19 cellular contexts compared by ENCODE assay signal in the genomic region with DNA sequence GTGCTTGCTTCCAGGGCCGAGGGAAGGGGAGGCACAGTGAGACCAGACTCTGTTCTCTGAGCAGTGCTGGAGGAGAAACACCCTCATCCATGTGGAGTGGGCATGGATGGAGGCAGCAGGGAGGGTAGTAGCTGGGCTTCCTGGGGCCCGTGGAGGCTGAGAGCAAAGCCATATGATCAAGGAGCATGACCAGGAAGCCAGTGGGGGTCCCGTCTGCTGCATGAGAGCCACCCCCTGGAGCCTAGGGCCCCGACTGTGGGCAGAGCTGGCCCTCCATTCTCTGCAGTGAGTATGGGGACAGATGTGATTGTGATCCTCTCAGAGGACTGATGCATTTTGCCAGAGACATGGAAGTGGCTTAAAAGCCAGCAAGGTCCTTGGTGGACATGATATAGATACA.
A peak's percentile ranks its signal among the peaks of the same experiment; 100 is the strongest.
DNase-seq lines count a peak whose midpoint lies in the region; ATAC-seq, FAIRE-seq and TF ChIP-seq lines count a peak whose summit lies in the region.
"Had no signal": no experiment of that assay in that cellular context is flagged by ENCODE, and none has a peak within 500 bp of the region (broad histone marks: within the 10 kb centered on the region; RNA-seq: fewer than 3 reads in every experiment).

No MANE protein-coding gene starts in this region.

- no peak overlapping the region for H3K9ac ChIP-seq in HepG2 (ENCODE audit: insufficient read depth, low read depth, low read length)
- H3K9ac ChIP-seq in neuronal stem cell (ENCODE audit: low read depth, low read length, poor library complexity) = no peak overlapping the region

- H3K79me1 ChIP-seq in neuronal stem cell (ENCODE audit: low read depth, low read length) = peaks cover 9% of the 10 kb centered on the region

- no peak for TF ChIP-seq CTCF in HepG2 (CRISPR knock-in tag; IDR thresholded peaks at IDR 0.05)
- no peak for TF ChIP-seq CTCF in right lobe of liver (IDR thresholded peaks at IDR 0.05)
- TF ChIP-seq CTCF in chondrocyte (IDR thresholded peaks at IDR 0.05) = no peak
- TF ChIP-seq CTCF in ascending aorta (IDR thresholded peaks at IDR 0.05) = no peak

- no peak overlapping the region for H2BK5ac ChIP-seq in neuronal stem cell (ENCODE audit: low read length)

- H3K79me2 ChIP-seq in HepG2 (ENCODE audit: insufficient read depth, low read length) = peaks cover 96% of the 10 kb centered on the region

- WGBS in HepG2 (ENCODE audit: low lambda C conversion rate) = 88% methylated on average over 2 of the region's 4 CpGs
- no CpG with 5 or more reads among the region's 4 CpGs for WGBS in right lobe of liver (ENCODE audit: insufficient coverage, low coverage, low lambda C conversion rate, missing lambda C conversion rate)
- WGBS in neuronal stem cell (ENCODE audit: extremely low coverage in 2 of 2, insufficient read length in 2 of 2, insufficient replicate concordance in 1 of 2), 2 donors = no CpG with 5 or more reads among the region's 4 CpGs
- 82% methylated on average over 4 of the region's 4 CpGs for WGBS in aorta, 2 donors

- no peak for TF ChIP-seq RAD21 in HepG2 (CRISPR knock-in tag; IDR thresholded peaks at IDR 0.05)

- ATAC-seq in HepG2 (no peak), right lobe of liver (no peak), aorta (ENCODE audit: low FRiP score) (peak; percentile 46)

- no peak overlapping the region for H3K4me3 ChIP-seq in HepG2 (replicated peaks in 1 of 3; ENCODE audit: insufficient read depth in 1 of 3, low read depth in 2 of 3, low read length in 3 of 3)
- H3K4me3 ChIP-seq in right lobe of liver = no peak overlapping the region
- no peak overlapping the region for H3K4me3 ChIP-seq in neuronal stem cell (ENCODE audit: low read length in 2 of 2)
- H3K4me3 ChIP-seq in aorta (ENCODE audit: low read length in 2 of 2) = no peak overlapping the region
- no peak overlapping the region for H3K4me3 ChIP-seq in ascending aorta

- POLR2A ChIA-PET in HepG2 (lab: Yijun Ruan, JAX) = no interaction called here

- no peak overlapping the region for H3K27ac ChIP-seq in HepG2 (ENCODE audit: extremely low read length, insufficient read depth, low read length)
- H3K27ac ChIP-seq in right lobe of liver = no peak overlapping the region
- H3K27ac ChIP-seq in neuronal stem cell (replicated peaks; ENCODE audit: low read length) = no peak overlapping the region
- H3K27ac ChIP-seq in aorta (ENCODE audit: low read depth in 1 of 2, low read length in 2 of 2) = no peak overlapping the region
- H3K27ac ChIP-seq in ascending aorta = no peak overlapping the region
- H3K27ac ChIP-seq: HL-60 had no signal

- DNase-seq in HepG2 (ENCODE audit: low spot score) = no peak
- DNase-seq in right lobe of liver = no peak
- DNase-seq in chondrocyte (ENCODE audit: low spot score) = no peak
- no peak for DNase-seq in neuronal stem cell (ENCODE audit: low spot score)
- no peak for DNase-seq in aorta
- DNase-seq in NCI-H146 (lab: John Stamatoyannopoulos, UW) = no peak
- no peak for DNase-seq in GF-D8 (lab: John Stamatoyannopoulos, UW)
- DNase-seq in ascending aorta (ENCODE audit: low spot score in 2 of 2) = no peak
- DNase-seq: COR-L47, H7, KBM-7, MV-4-11, NCI-H1436, NCI-H2029 treated with DMSO at 0.1 percent for 48 hours, NCI-H774, RPMI8226 had no signal

- H3K27me3 ChIP-seq in HepG2 (ENCODE audit: control insufficient read depth in 1 of 2, insufficient read depth in 2 of 2, low read length in 2 of 2) (no peaks in the 10 kb centered on the region), right lobe of liver (no peaks in the 10 kb centered on the region), neuronal stem cell (ENCODE audit: control insufficient read depth in 3 of 3, insufficient read depth in 3 of 3, low read depth in 1 of 3, low read length in 3 of 3) (no peaks in the 10 kb centered on the region), aorta (ENCODE audit: control insufficient read depth in 1 of 2, insufficient read depth in 2 of 2, low read length in 1 of 2) (no peaks in the 10 kb centered on the region), ascending aorta (no peaks in the 10 kb centered on the region)

- no peaks in the 10 kb centered on the region for H3K9me3 Mint-ChIP-seq in chondrocyte (ENCODE audit: low read depth)

- H3K4me3 Mint-ChIP-seq in chondrocyte (ENCODE audit: unreplicated experiment) = no peak overlapping the region
- H3K4me3 Mint-ChIP-seq: CD14-positive monocyte had no signal

- no peak overlapping the region for H2BK15ac ChIP-seq in neuronal stem cell (ENCODE audit: low read length)

- H3K18ac ChIP-seq in neuronal stem cell (ENCODE audit: low read length) = peak overlapping the region; percentile 81

- no peaks in the 10 kb centered on the region for H3K27me3 Mint-ChIP-seq in chondrocyte (ENCODE audit: low read depth)

- in situ Hi-C loops in HepG2 (cut with HindIII; ENCODE audit: extremely low pct_ligation_motif_present, low pct_unique_long_range_greater_than_20kb) = no loop called here

- no peak overlapping the region for H2BK120ac ChIP-seq in neuronal stem cell (ENCODE audit: low read depth, low read length)

- no peak overlapping the region for H2AFZ ChIP-seq in HepG2 (ENCODE audit: low read length)
- H2AFZ ChIP-seq in neuronal stem cell (ENCODE audit: low read length) = no peak overlapping the region

- H3K4me1 ChIP-seq in HepG2 (ENCODE audit: insufficient read depth, low read length) (peaks cover 71% of the 10 kb centered on the region), right lobe of liver (peaks cover 0 to 33% (median 10%) of the 10 kb centered on the region in 4 donors), neuronal stem cell (ENCODE audit: control insufficient read depth in 2 of 2, insufficient read depth in 1 of 2, low read depth in 1 of 2, low read length in 2 of 2) (peaks cover 13 to 28% of the 10 kb centered on the region in 2 donors), aorta (ENCODE audit: control insufficient read depth in 1 of 2, insufficient read depth in 2 of 2, low read length in 2 of 2) (no peaks in the 10 kb centered on the region), ascending aorta (peaks cover 0 to 26% of the 10 kb centered on the region in 2 donors)

- peak overlapping the region; percentile 64 for H2AK5ac ChIP-seq in neuronal stem cell (ENCODE audit: low read depth, low read length)

- H3K4ac ChIP-seq in neuronal stem cell (ENCODE audit: low read length) = no peak overlapping the region

- peaks cover 42% of the 10 kb centered on the region for H3K4me1 Mint-ChIP-seq in chondrocyte (ENCODE audit: low read depth)

- no peak for TF ChIP-seq POLR2A in HepG2 (IDR thresholded peaks at IDR 0.05; ENCODE audit: insufficient read depth in 1 of 2, low read depth in 2 of 2, low read length in 2 of 2)
- no peak for TF ChIP-seq POLR2A in right lobe of liver (IDR thresholded peaks at IDR 0.05)

- H4K8ac ChIP-seq in neuronal stem cell (ENCODE audit: low read depth, low read length) = no peak overlapping the region

- FAIRE-seq in HepG2 (lab: Jason Lieb, UNC) = no peak
- FAIRE-seq: HTR-8/SVneo had no signal

- peak overlapping the region; percentile 33 for H3K14ac ChIP-seq in neuronal stem cell (ENCODE audit: low read length)

- H3K36me3 Mint-ChIP-seq in chondrocyte (ENCODE audit: low read depth) = no peaks in the 10 kb centered on the region

- H2BK12ac ChIP-seq in neuronal stem cell (ENCODE audit: low read length) = no peak overlapping the region

- TF ChIP-seq EP300 in HepG2 (IDR thresholded peaks at IDR 0.05; ENCODE audit: low read depth in 2 of 2, low read length in 2 of 2) (no peak), HepG2 (CRISPR knock-in tag; IDR thresholded peaks at IDR 0.05; ENCODE audit: borderline replicate concordance) (no peak)

- intact Hi-C loops in HepG2 (cut with micrococcal nuclease; ENCODE audit: unreplicated experiment) = no loop called here
- intact Hi-C loops in right lobe of liver (cut with DNase I) = no loop called here
- intact Hi-C loops in aorta (cut with DNase I) = no loop called here
- intact Hi-C loops in ascending aorta (cut with DNase I) = no loop called here

- H3K23ac ChIP-seq in neuronal stem cell (ENCODE audit: low read depth, low read length, poor library complexity) = peak overlapping the region; percentile 28

- H3K9me3 ChIP-seq in HepG2 (ENCODE audit: low read length) (no peaks in the 10 kb centered on the region), right lobe of liver (no peaks in the 10 kb centered on the region), neuronal stem cell (replicated peaks in 1 of 2; ENCODE audit: control insufficient read depth in 2 of 2, insufficient read depth in 1 of 2, low read depth in 1 of 2, low read length in 2 of 2) (no peaks in the 10 kb centered on the region), aorta (ENCODE audit: control insufficient read depth, low read length) (no peaks in the 10 kb centered on the region), ascending aorta (no peaks in the 10 kb centered on the region)

- peak overlapping the region; percentile 58 for H3K27ac Mint-ChIP-seq in chondrocyte (ENCODE audit: unreplicated experiment)

- H3K36me3 ChIP-seq in HepG2 (replicated peaks in 1 of 2; ENCODE audit: control insufficient read depth in 1 of 2, insufficient read depth in 2 of 2, low read length in 2 of 2) (no peaks in the 10 kb centered on the region), right lobe of liver (no peaks in the 10 kb centered on the region), neuronal stem cell (replicated peaks in 1 of 2; ENCODE audit: control insufficient read depth in 2 of 2, insufficient read depth in 2 of 2, low read length in 2 of 2) (peaks cover 0 to 2% of the 10 kb centered on the region in 2 donors), aorta (ENCODE audit: control insufficient read depth in 1 of 2, insufficient read depth in 2 of 2, low read length in 1 of 2) (no peaks in the 10 kb centered on the region), ascending aorta (no peaks in the 10 kb centered on the region)

- no TSS peak for BruUV-seq in HepG2 (replicated peaks; lab: Mats Ljungman, UMichigan)

- H4K20me1 ChIP-seq in HepG2 (ENCODE audit: insufficient read depth, low read length) = peaks cover 3% of the 10 kb centered on the region

- no peak overlapping the region for H4K91ac ChIP-seq in neuronal stem cell (ENCODE audit: low read depth, low read length, poor library complexity)

- CTCF ChIA-PET in HepG2 (lab: Yijun Ruan, JAX; ENCODE audit: low intra/inter-chr PET ratio, low total read pairs) = no interaction called here

- no peak overlapping the region for H3K4me2 ChIP-seq in HepG2 (ENCODE audit: low read depth, low read length)
- H3K4me2 ChIP-seq in neuronal stem cell (ENCODE audit: insufficient read depth, low read length, poor library complexity, severe bottlenecking) = no peak overlapping the region
